Comparison of ENCODE assay signal across 26 cellular contexts in the genomic region with DNA sequence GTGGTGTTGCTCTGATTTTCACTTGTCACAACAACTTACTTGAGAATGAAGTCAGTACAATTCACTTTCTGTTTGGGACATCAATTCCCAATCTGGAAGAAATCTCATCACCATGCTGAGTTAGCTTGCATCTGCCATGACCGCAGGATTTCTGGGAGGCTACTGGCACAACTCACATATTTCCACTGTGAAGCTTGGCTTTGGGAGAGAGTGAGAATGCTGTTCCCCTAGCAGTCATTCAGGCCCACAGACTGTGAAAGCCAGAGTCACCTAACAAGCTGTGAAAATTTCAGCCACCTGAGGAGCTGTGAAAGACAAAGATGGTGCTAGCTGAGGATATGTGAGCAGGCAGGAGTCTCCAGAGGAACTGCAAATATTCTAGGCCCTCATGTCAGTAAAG.
DNase-seq lines count a peak whose midpoint lies in the region; FAIRE-seq and TF ChIP-seq lines count a peak whose summit lies in the region.
"Had no signal": no experiment of that assay in that cellular context is flagged by ENCODE, and none has a peak within 500 bp of the region (broad histone marks: within the 10 kb centered on the region; RNA-seq: fewer than 3 reads in every experiment).

No MANE protein-coding gene starts in this region.

- H2BK15ac ChIP-seq in mesendoderm (replicated peaks; ENCODE audit: low read depth), result no peak overlapping the region

- H3K4me3 ChIP-seq in bronchial epithelial cell (ENCODE audit: low read depth, low read length), result no peak overlapping the region
- no peak overlapping the region for H3K4me3 ChIP-seq in mesendoderm (ENCODE audit: low read length)
- H3K4me3 ChIP-seq: GM12878 had no signal

- no peak overlapping the region for H3K9ac ChIP-seq in mesendoderm (ENCODE audit: low read length)

- no CpG with 5 or more reads among the region's 1 CpG for WGBS in mesendoderm (ENCODE audit: extremely low coverage, insufficient coverage, low lambda C conversion rate)

- no peak for TF ChIP-seq CTCF in bronchial epithelial cell (IDR thresholded peaks at IDR 0.05; ENCODE audit: insufficient read depth, low read length, severe bottlenecking)

- no peaks in the 10 kb centered on the region for H3K79me1 ChIP-seq in mesendoderm (ENCODE audit: low read length)

- H3K56ac ChIP-seq in mesendoderm (ENCODE audit: low read length), result no peak overlapping the region

- H2AK5ac ChIP-seq in mesendoderm (ENCODE audit: low read length), result no peak overlapping the region

- no peak overlapping the region for H4K8ac ChIP-seq in mesendoderm (ENCODE audit: low read depth, low read length)

- H3K4me1 ChIP-seq in mesendoderm (ENCODE audit: control insufficient read depth, low read depth, low read length), result peaks cover 3% of the 10 kb centered on the region
- H3K4me1 ChIP-seq: Caco-2 had no signal

- no peaks in the 10 kb centered on the region for H3K36me3 ChIP-seq in bronchial epithelial cell (ENCODE audit: control insufficient read depth, insufficient read depth, low read length)
- H3K36me3 ChIP-seq in mesendoderm (ENCODE audit: control insufficient read depth, insufficient read depth, low read length), result no peaks in the 10 kb centered on the region

- H4K5ac ChIP-seq in mesendoderm (ENCODE audit: low read length), result no peak overlapping the region

- DNase-seq in AG20443 (ENCODE audit: low spot score) (peak; percentile 53), bronchial epithelial cell (ENCODE audit: low read depth) (no peak), mesendoderm (peak; percentile 74), stromal cell of bone marrow (ENCODE audit: low read depth) (peak; percentile 7), dermis blood vessel endothelial cell (no peak), T-helper 2 cell (no peak), GM19240 (ENCODE audit: insufficient read length, low spot score) (no peak)
- DNase-seq: Caco-2; CD8-positive, alpha-beta T cell; DMS79; EL; GDM1; H7; Kasumi-1; MV-4-11; NCI-H1105; NCI-H1436 treated with DMSO at 0.1 percent for 48 hours; NCI-H187 treated with DMSO at 0.1 percent for 48 hours; NCI-H2107; NCI-H446; NCI-H526 treated with DMSO at 0.1 percent for 48 hours; SHP77 had no signal

- H3K27ac ChIP-seq in mesendoderm (ENCODE audit: low read depth, low read length), result no peak overlapping the region
- H3K27ac ChIP-seq: C4-2B, RWPE1 had no signal

- no peaks in the 10 kb centered on the region for H3K79me2 ChIP-seq in mesendoderm (ENCODE audit: control insufficient read depth, insufficient read depth, low read length)

- H3K27me3 ChIP-seq in bronchial epithelial cell (ENCODE audit: control insufficient read depth, insufficient read depth, low read length) (no peaks in the 10 kb centered on the region), mesendoderm (ENCODE audit: insufficient read depth, low read length, poor library complexity) (no peaks in the 10 kb centered on the region)

- H3K4me2 ChIP-seq in mesendoderm (ENCODE audit: low read length), result no peak overlapping the region

- no peak overlapping the region for H2BK5ac ChIP-seq in mesendoderm (ENCODE audit: low read length)

- no peak overlapping the region for H3K18ac ChIP-seq in mesendoderm (ENCODE audit: low read length)

- H3K23ac ChIP-seq in mesendoderm (ENCODE audit: low read length), result no peak overlapping the region

- H3K4ac ChIP-seq in mesendoderm (ENCODE audit: low read depth, low read length), result peak overlapping the region; percentile 52

- FAIRE-seq in bronchial epithelial cell (lab: Jason Lieb, UNC), result peak; percentile 55
- FAIRE-seq: GM12878, HepG2 had no signal

- no peak overlapping the region for H2BK120ac ChIP-seq in mesendoderm (ENCODE audit: low read depth, low read length)

Comparison
In these comparisons a context has a peak if more than half of its experiments do, and no peak if none do; other contexts are left out.
1. DNase-seq: peak in AG20443 (single experiment), mesendoderm (single experiment) and stromal cell of bone marrow (single experiment); none in bronchial epithelial cell (single experiment), dermis blood vessel endothelial cell (single experiment), T-helper 2 cell (0 of 5) and GM19240 (single experiment).